ENCODE assay signal across 8 cellular contexts in the genomic region with DNA sequence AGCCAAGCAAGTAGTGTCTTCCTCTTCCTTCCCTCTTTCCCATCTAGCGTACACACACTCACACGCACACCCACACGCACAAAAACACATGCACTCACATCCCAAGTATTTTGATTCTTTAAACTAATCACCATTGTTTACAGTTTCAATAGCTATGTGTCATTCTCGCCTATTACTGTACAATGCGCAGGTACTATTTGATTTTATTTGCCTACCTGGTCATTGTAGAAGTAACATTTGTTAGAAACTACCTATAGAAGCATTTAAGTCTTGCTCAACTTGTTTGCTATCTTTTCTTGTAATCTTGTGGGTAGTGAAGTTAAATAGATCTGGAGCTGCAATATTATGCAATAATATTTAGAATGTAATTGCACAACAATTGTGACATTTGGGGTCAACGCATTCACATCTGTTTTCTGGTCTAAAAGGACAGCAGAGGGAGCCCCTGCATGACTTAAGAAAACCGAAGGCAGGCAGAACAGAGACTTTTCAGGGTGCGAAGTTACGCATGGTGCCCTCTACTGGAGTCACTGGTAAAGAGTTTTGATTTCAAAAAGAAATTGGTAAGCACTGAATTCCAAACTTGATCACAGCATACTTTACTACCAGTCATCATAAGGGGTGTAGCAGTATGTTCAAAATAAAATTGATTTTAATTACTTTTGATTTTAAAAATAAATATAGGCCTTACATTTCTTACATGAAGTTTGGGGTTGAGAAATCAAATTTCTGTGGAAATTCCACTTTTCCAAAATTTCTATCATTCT.
DNase-seq lines count a peak whose midpoint lies in the region; ATAC-seq, FAIRE-seq and TF ChIP-seq lines count a peak whose summit lies in the region.

No MANE protein-coding gene starts in this region.

- H3K4me2 ChIP-seq in endothelial cell of umbilical vein (ENCODE audit: insufficient read depth, low read length) (no peak overlapping the region), mesendoderm (ENCODE audit: low read length) (no peak overlapping the region)

- H3K18ac ChIP-seq in mesendoderm (ENCODE audit: low read length): no peak overlapping the region

- no peak overlapping the region for H2AK5ac ChIP-seq in mesendoderm (ENCODE audit: low read length)

- H3K27ac ChIP-seq in endothelial cell of umbilical vein (ENCODE audit: insufficient read depth, low read depth, low read length): no peak overlapping the region
- no peak overlapping the region for H3K27ac ChIP-seq in mesendoderm (ENCODE audit: low read depth, low read length)

- no peak overlapping the region for H2BK5ac ChIP-seq in mesendoderm (ENCODE audit: low read length)

- no peaks in the 10 kb centered on the region for H3K27me3 ChIP-seq in BE2C
- no peaks in the 10 kb centered on the region for H3K27me3 ChIP-seq in endothelial cell of umbilical vein (ENCODE audit: control insufficient read depth in 2 of 2, insufficient read depth in 2 of 2, low read length in 2 of 2)
- no peaks in the 10 kb centered on the region for H3K27me3 ChIP-seq in mesendoderm (ENCODE audit: insufficient read depth, low read length, poor library complexity)

- ATAC-seq in GM18508 (IDR thresholded peaks at IDR 0.05; ENCODE audit: insufficient read depth, unreplicated experiment) (peak; percentile 93), HG02852 (IDR thresholded peaks at IDR 0.05; ENCODE audit: unreplicated experiment) (peak; percentile 92)

- no peak overlapping the region for H2BK15ac ChIP-seq in mesendoderm (replicated peaks; ENCODE audit: low read depth)

- POLR2A ChIA-PET in endothelial cell of umbilical vein (lab: Charles Lee): no interaction called here

- H3K9me3 ChIP-seq in BE2C (no peaks in the 10 kb centered on the region), endothelial cell of umbilical vein (replicated peaks; ENCODE audit: control insufficient read depth, insufficient read depth, low read length) (no peaks in the 10 kb centered on the region)

- H4K20me1 ChIP-seq in endothelial cell of umbilical vein (replicated peaks; ENCODE audit: control insufficient read depth, extremely low read depth, insufficient read depth, low read length): no peaks in the 10 kb centered on the region

- H3K4me3 ChIP-seq in BE2C (ENCODE audit: low read depth, low read length) (no peak overlapping the region), endothelial cell of umbilical vein (replicated peaks in 1 of 3; ENCODE audit: insufficient read depth in 1 of 3, low read depth in 1 of 3, low read length in 3 of 3) (no peak overlapping the region), mesendoderm (ENCODE audit: low read length) (no peak overlapping the region)

- H3K79me2 ChIP-seq in endothelial cell of umbilical vein (ENCODE audit: control insufficient read depth, insufficient read depth, low read length) (no peaks in the 10 kb centered on the region), mesendoderm (ENCODE audit: control insufficient read depth, insufficient read depth, low read length) (no peaks in the 10 kb centered on the region)

- intact Hi-C loops in endothelial cell of umbilical vein (cut with micrococcal nuclease): loop anchor here (1.0 to 5.0 kb wide), 7 partner anchors 136 to 590 kb away; a partner anchor contains a TSS

- H3K36me3 ChIP-seq in BE2C: no peaks in the 10 kb centered on the region
- H3K36me3 ChIP-seq in endothelial cell of umbilical vein (ENCODE audit: control insufficient read depth in 2 of 2, extremely low read depth in 1 of 2, insufficient read depth in 2 of 2, low read length in 2 of 2): no peaks in the 10 kb centered on the region
- H3K36me3 ChIP-seq in mesendoderm (ENCODE audit: control insufficient read depth, insufficient read depth, low read length): no peaks in the 10 kb centered on the region

- peak; percentile 84 for FAIRE-seq in endothelial cell of umbilical vein (lab: Jason Lieb, UNC)

- TF ChIP-seq POLR2A in endothelial cell of umbilical vein (IDR thresholded peaks at IDR 0.05; ENCODE audit: low read depth, low read length): no peak

- dilution Hi-C loops in endothelial cell of umbilical vein (cut with MboI; ENCODE audit: extremely low pct_ligation_motif_present, low sequenced_read_pairs): no loop called here

- H4K8ac ChIP-seq in mesendoderm (ENCODE audit: low read depth, low read length): no peak overlapping the region

- BruUV-seq in endothelial cell of umbilical vein (replicated peaks; lab: Mats Ljungman, UMichigan): no TSS peak

- CTCF ChIA-PET in endothelial cell of umbilical vein (lab: Charles Lee): interaction anchor here (0.6 to 3.7 kb wide), 10 partner anchors 9 to 418 kb away, joined by 3 to 46 read pairs (median 5); no protein-coding TSS in a partner anchor

- H3K56ac ChIP-seq in mesendoderm (ENCODE audit: low read length): no peak overlapping the region

- H3K9me1 ChIP-seq in endothelial cell of umbilical vein (replicated peaks; ENCODE audit: control insufficient read depth, extremely low read depth, insufficient read depth, low read length): no peaks in the 10 kb centered on the region

- H3K4me1 ChIP-seq in BE2C: no peaks in the 10 kb centered on the region
- peaks cover 3% of the 10 kb centered on the region for H3K4me1 ChIP-seq in endothelial cell of umbilical vein (ENCODE audit: control insufficient read depth, extremely low read depth, insufficient read depth, low read length)
- no peaks in the 10 kb centered on the region for H3K4me1 ChIP-seq in mesendoderm (ENCODE audit: control insufficient read depth, low read depth, low read length)

- TF ChIP-seq CTCF in BE2C (IDR thresholded peaks at IDR 0.05; ENCODE audit: low read depth, low read length) (peak; percentile 99), endothelial cell of umbilical vein (IDR thresholded peaks at IDR 0.05; ENCODE audit: extremely low read depth in 1 of 2, insufficient read depth in 1 of 2, low read depth in 1 of 2, low read length in 2 of 2) (peak; percentile 80 to 89)

- H2BK120ac ChIP-seq in mesendoderm (ENCODE audit: low read depth, low read length): no peak overlapping the region

- 100% methylated on average over 2 of the region's 9 CpGs for WGBS in mesendoderm (ENCODE audit: extremely low coverage, insufficient coverage, low lambda C conversion rate)

- H3K9ac ChIP-seq in endothelial cell of umbilical vein (replicated peaks; ENCODE audit: extremely low read depth, insufficient read depth, low read length) (no peak overlapping the region), mesendoderm (ENCODE audit: low read length) (no peak overlapping the region)

- no peak overlapping the region for H3K4ac ChIP-seq in mesendoderm (ENCODE audit: low read depth, low read length)

- no peaks in the 10 kb centered on the region for H3K79me1 ChIP-seq in mesendoderm (ENCODE audit: low read length)

- DNase-seq in BE2C: peak; percentile 74
- DNase-seq in NCI-H1048 (lab: John Stamatoyannopoulos, UW): peak; percentile 38
- DNase-seq in SK-N-DZ (ENCODE audit: low spot score): peak; percentile 88
- peak; percentile 86 for DNase-seq in endothelial cell of umbilical vein (ENCODE audit: low read depth, low spot score)
- peak; percentile 92 for DNase-seq in mesendoderm
- no peak for DNase-seq in cerebellum (ENCODE audit: low spot score)

- H3K23ac ChIP-seq in mesendoderm (ENCODE audit: low read length): no peak overlapping the region

- H4K5ac ChIP-seq in mesendoderm (ENCODE audit: low read length): no peak overlapping the region

- no peak overlapping the region for H2AFZ ChIP-seq in endothelial cell of umbilical vein (ENCODE audit: low read depth, low read length)

TF ChIP-seq in endothelial cell of umbilical vein, 7 proteins besides CTCF, POLR2A, EP300 and RAD21:
- TF ChIP-seq MYC (IDR thresholded peaks at IDR 0.05; ENCODE audit: low read depth, low read length) (no peak), EZH2 (IDR thresholded peaks at IDR 0.05; ENCODE audit: borderline replicate concordance, low read depth, low read length, severe bottlenecking) (no peak)
- TF ChIP-seq, protein P1, sequence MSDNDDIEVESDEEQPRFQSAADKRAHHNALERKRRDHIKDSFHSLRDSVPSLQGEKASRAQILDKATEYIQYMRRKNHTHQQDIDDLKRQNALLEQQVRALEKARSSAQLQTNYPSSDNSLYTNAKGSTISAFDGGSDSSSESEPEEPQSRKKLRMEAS (IDR thresholded peaks at IDR 0.05; ENCODE audit: insufficient read depth, insufficient read length): no peak
